Comparison of ENCODE assay signal across 8 cellular contexts in genomic region chr16:81238296-81239011, GRCh38. TPM values are rescaled to one million over a fixed set of nuclear protein-coding genes. Genes with fewer than 3 reads are reported as not detected.
DNase-seq lines count a peak whose midpoint lies in the region; ATAC-seq, FAIRE-seq and TF ChIP-seq lines count a peak whose summit lies in the region.

Gene BCO1 (plus strand): TSS chr16:81238689. CDS start chr16:81238909, 220 bp downstream.

- in situ Hi-C loops in HAP-1 (cut with MboI; ENCODE audit: low sequenced_read_pairs): no loop called here

- no peaks in the 10 kb centered on the region for H3K36me3 ChIP-seq in HAP-1 (replicated peaks)
- no peaks in the 10 kb centered on the region for H3K36me3 ChIP-seq in psoas muscle (ENCODE audit: insufficient read depth in 1 of 2, low read depth in 1 of 2)

- no peaks in the 10 kb centered on the region for H3K27me3 ChIP-seq in HAP-1 (ENCODE audit: low read depth)
- H3K27me3 ChIP-seq in psoas muscle (ENCODE audit: insufficient read depth in 3 of 3, low read length in 2 of 3): no peaks in the 10 kb centered on the region

- DNase-seq in AG09309 (ENCODE audit: low read depth) (peak; percentile 17), HAP-1 (ENCODE audit: low spot score in 2 of 2) (peak; percentile 76 to 97), RCC 7860 (ENCODE audit: low spot score) (peak; percentile 83), fibroblast of the conjunctiva (ENCODE audit: low read depth) (peak; percentile 28), psoas muscle (no peak), GM10248 (ENCODE audit: extremely low spot score) (no peak)

- TF ChIP-seq CTCF in AG09309 (IDR thresholded peaks at IDR 0.05; ENCODE audit: control insufficient read depth, insufficient read depth, low read depth, low read length, missing control alignments) (no peak), psoas muscle (IDR thresholded peaks at IDR 0.05) (no peak), GM10248 (IDR thresholded peaks at IDR 0.05; ENCODE audit: control extremely low read depth, extremely low read depth, low read depth, missing control alignments) (no peak)

- peak within 1 kb of the TSS; percentile 65 for H3K27ac ChIP-seq in psoas muscle

- intact Hi-C loops in psoas muscle (cut with DNase I): no loop called here

- 4 to 5% (median 4%) methylated on average over 10 of the region's 10 CpGs for WGBS in psoas muscle, 3 donors

- peak in 2 of 4 donors; percentile 32 to 38 for ATAC-seq in psoas muscle
- ATAC-seq in GM19035 (IDR thresholded peaks at IDR 0.05; ENCODE audit: unreplicated experiment): no peak
- no peak for ATAC-seq in HG03095 (IDR thresholded peaks at IDR 0.05; ENCODE audit: unreplicated experiment)

- H3K4me3 ChIP-seq in AG09309 (ENCODE audit: control insufficient read depth, low read depth, low read length) (peak within 1 kb of the TSS; percentile 21), HAP-1 (peak within 1 kb of the TSS; percentile 19), psoas muscle (peak within 1 kb of the TSS; percentile 42)

- CTCF ChIA-PET in GM10248 (lab: Yijun Ruan, JAX): interaction anchor here (1.3 to 1.5 kb wide), 2 partner anchors 12 to 23 kb away, joined by 3 to 4 read pairs; no protein-coding TSS in a partner anchor

- FAIRE-seq in RCC 7860 (lab: Jason Lieb, UNC): peak; percentile 90

- H3K4me1 ChIP-seq in HAP-1 (peaks cover 22% of the 10 kb centered on the region), psoas muscle (peaks cover 9% of the 10 kb centered on the region)

- POLR2A ChIA-PET in GM10248 (lab: Yijun Ruan, JAX): no interaction called here

- H3K9me3 ChIP-seq in HAP-1 (no peaks in the 10 kb centered on the region), psoas muscle (no peaks in the 10 kb centered on the region)

RNA-seq across cellular contexts. Expression of gene BCO1, which starts in this region (rescaled TPM):
- not detected for total RNA-seq in psoas muscle
- polyA plus RNA-seq in psoas muscle: under 1 TPM in 2 of 3 donors, not detected in 1; 0.10 TPM

Comparison
In these comparisons a context has a peak if more than half of its experiments do, and no peak if none do; other contexts are left out.
1. DNase-seq: peak in AG09309 (single experiment), HAP-1 (2 of 2), RCC 7860 (single experiment) and fibroblast of the conjunctiva (single experiment); none in psoas muscle (0 of 2) and GM10248 (single experiment).
2. Peak in every context shown above with its lines, with median percentiles within 50 percentile points of each other: H3K4me3 ChIP-seq.